Comparison of ENCODE assay signal across 18 cellular contexts in the genomic region with DNA sequence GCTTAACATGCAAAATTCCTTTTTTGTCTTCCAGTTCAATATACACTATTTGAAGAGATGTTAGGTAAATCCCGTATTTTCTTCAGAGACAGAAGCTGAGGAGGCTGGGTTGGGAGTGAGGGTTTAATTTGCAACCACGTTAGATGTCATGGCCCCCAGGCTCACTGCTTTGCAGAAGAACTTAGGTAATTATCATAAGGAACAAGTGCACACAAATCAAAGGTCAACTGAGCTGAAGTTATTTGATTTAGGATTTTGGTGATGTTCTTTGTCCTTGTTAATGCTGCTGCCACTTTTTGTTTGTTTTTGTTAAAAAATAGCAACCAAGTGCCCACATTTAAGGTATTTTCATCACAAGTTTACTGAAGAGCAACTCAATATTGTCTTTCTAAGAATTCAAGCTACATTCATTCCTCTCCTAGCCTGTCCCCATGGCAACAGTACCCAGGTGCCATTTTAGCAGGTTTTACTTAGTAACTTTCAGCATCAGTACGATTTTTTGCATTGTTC.
DNase-seq lines count a peak whose midpoint lies in the region; ATAC-seq, FAIRE-seq and TF ChIP-seq lines count a peak whose summit lies in the region.
"Had no signal": no experiment of that assay in that cellular context is flagged by ENCODE, and none has a peak within 500 bp of the region (broad histone marks: within the 10 kb centered on the region; RNA-seq: fewer than 3 reads in every experiment).

No MANE protein-coding gene starts in this region.

- peak overlapping the region; percentile 82 for H3K27ac ChIP-seq in PC-9
- H3K27ac ChIP-seq in pancreas: no peak overlapping the region

- no peak for FAIRE-seq in pancreas (lab: Jason Lieb, UNC)
- FAIRE-seq: A204.1, D721Med had no signal

- POLR2A ChIA-PET in Caco-2 (lab: Charles Lee): no interaction called here
- POLR2A ChIA-PET in PC-9 (lab: Charles Lee; ENCODE audit: unreplicated experiment): interaction anchor here (0.6 kb wide), 1 partner anchor 16 kb away, joined by 5 read pairs; no protein-coding TSS in a partner anchor

- H3K27ac Mint-ChIP-seq in Caco-2 (ENCODE audit: unreplicated experiment) (peak overlapping the region; percentile 61), type B pancreatic cell (peak overlapping the region; percentile 95)
- H3K27ac Mint-ChIP-seq: CD4-positive, CD25-positive, alpha-beta regulatory T cell; CD8-positive, alpha-beta memory T cell had no signal

- H3K4me1 Mint-ChIP-seq in Caco-2 (ENCODE audit: low read depth, unreplicated experiment) (peaks cover 19% of the 10 kb centered on the region), type B pancreatic cell (ENCODE audit: unreplicated experiment) (peaks cover 20% of the 10 kb centered on the region)
- H3K4me1 Mint-ChIP-seq: CD4-positive, CD25-positive, alpha-beta regulatory T cell; CD8-positive, alpha-beta memory T cell had no signal

- H3K4me2 ChIP-seq in PC-9: no peak overlapping the region; the same call in 1 of the 2 replicates

- H3K4me3 ChIP-seq in Caco-2 (ENCODE audit: low read depth, low read length): no peak overlapping the region
- no peak overlapping the region for H3K4me3 ChIP-seq in PC-9
- no peak overlapping the region for H3K4me3 ChIP-seq in pancreas
- H3K4me3 ChIP-seq: GM23248 had no signal

- DNase-seq in Caco-2: peak in 1 of 2 experiments; percentile 31
- no peak for DNase-seq in PC-9
- no peak for DNase-seq in left lobe of liver (ENCODE audit: low spot score)
- DNase-seq in type B pancreatic cell (ENCODE audit: extremely low spot score, unreplicated experiment): no peak
- no peak for DNase-seq in GM03348 (ENCODE audit: low spot score)
- no peak for DNase-seq in pancreas
- DNase-seq: ACHN; BE2C; C1 segment of cervical spinal cord; CD4-positive, CD25-positive, alpha-beta regulatory T cell; CD8-positive, alpha-beta memory T cell; COR-L47; DMS79; GDM1; GM23248; HCEC 1CT had no signal

- CTCF ChIA-PET in Caco-2 (lab: Charles Lee): no interaction called here
- CTCF ChIA-PET in PC-9 (lab: Charles Lee): no interaction called here

- no peaks in the 10 kb centered on the region for H3K27me3 Mint-ChIP-seq in Caco-2 (ENCODE audit: insufficient read depth, unreplicated experiment)
- no peaks in the 10 kb centered on the region for H3K27me3 Mint-ChIP-seq in type B pancreatic cell

- peaks cover 20% of the 10 kb centered on the region; the same call in 1 of the 2 replicates for H3F3A ChIP-seq in PC-9 (ENCODE audit: insufficient read depth, low read depth)

- no peaks in the 10 kb centered on the region for H3K36me3 ChIP-seq in Caco-2 (ENCODE audit: control insufficient read depth, insufficient read depth, low read length)
- H3K36me3 ChIP-seq in PC-9 (ENCODE audit: low read depth): no peaks in the 10 kb centered on the region
- H3K36me3 ChIP-seq in pancreas: no peaks in the 10 kb centered on the region
- H3K36me3 ChIP-seq: BE2C had no signal

- no TSS peak for BruUV-seq in Caco-2 (replicated peaks; lab: Mats Ljungman, UMichigan)
- no TSS peak for BruUV-seq in PC-9 (replicated peaks; lab: Mats Ljungman, UMichigan)

- no peaks in the 10 kb centered on the region for H3K27me3 ChIP-seq in Caco-2 (replicated peaks; ENCODE audit: control insufficient read depth, insufficient read depth, low read length)
- H3K27me3 ChIP-seq in PC-9 (ENCODE audit: insufficient read depth, low read depth): no peaks in the 10 kb centered on the region
- H3K27me3 ChIP-seq in pancreas: no peaks in the 10 kb centered on the region
- H3K27me3 ChIP-seq: BE2C had no signal

- peak; percentile 32 for ATAC-seq in left lobe of liver
- ATAC-seq in pancreas: no peak

- H3K4me3 Mint-ChIP-seq in Caco-2 (ENCODE audit: unreplicated experiment) (peak overlapping the region; percentile 22), type B pancreatic cell (no peak overlapping the region)
- H3K4me3 Mint-ChIP-seq: CD4-positive, CD25-positive, alpha-beta regulatory T cell; CD8-positive, alpha-beta memory T cell had no signal

- no peaks in the 10 kb centered on the region for H3K9me3 Mint-ChIP-seq in Caco-2 (ENCODE audit: unreplicated experiment)
- no peaks in the 10 kb centered on the region for H3K9me3 Mint-ChIP-seq in type B pancreatic cell
- H3K9me3 Mint-ChIP-seq: CD4-positive, CD25-positive, alpha-beta regulatory T cell; CD8-positive, alpha-beta memory T cell had no signal

- no peaks in the 10 kb centered on the region for H3K9me2 ChIP-seq in PC-9 (ENCODE audit: insufficient read depth)

- no peaks in the 10 kb centered on the region for H3K79me2 ChIP-seq in PC-9 (ENCODE audit: low read depth)

- no peaks in the 10 kb centered on the region for H3K9me3 ChIP-seq in Caco-2
- no peaks in the 10 kb centered on the region for H3K9me3 ChIP-seq in PC-9 (ENCODE audit: insufficient read depth, low read depth)
- H3K9me3 ChIP-seq in pancreas: no peaks in the 10 kb centered on the region
- H3K9me3 ChIP-seq: BE2C had no signal

- intact Hi-C loops in Caco-2 (cut with micrococcal nuclease; ENCODE audit: unreplicated experiment): loop anchor here (1.0 kb wide), 1 partner anchor 40 kb away; no protein-coding TSS in a partner anchor
- intact Hi-C loops in PC-9 (cut with micrococcal nuclease; ENCODE audit: unreplicated experiment): no loop called here
- intact Hi-C loops in pancreas (cut with DNase I): no loop called here

- H3K4me1 ChIP-seq in Caco-2 (peaks cover 28% of the 10 kb centered on the region), PC-9 (replicated peaks; ENCODE audit: insufficient read depth) (peaks cover 36% of the 10 kb centered on the region), pancreas (no peaks in the 10 kb centered on the region)
- H3K4me1 ChIP-seq: BE2C had no signal

- WGBS in pancreas, 2 donors: 69 to 75% methylated on average over 3 of the region's 3 CpGs

- H3K36me3 Mint-ChIP-seq in Caco-2 (ENCODE audit: insufficient read depth, unreplicated experiment): no peaks in the 10 kb centered on the region
- H3K36me3 Mint-ChIP-seq in type B pancreatic cell: no peaks in the 10 kb centered on the region
- H3K36me3 Mint-ChIP-seq: CD4-positive, CD25-positive, alpha-beta regulatory T cell; CD8-positive, alpha-beta memory T cell had no signal

- TF ChIP-seq CTCF in Caco-2 (IDR thresholded peaks at IDR 0.05; ENCODE audit: insufficient read depth in 1 of 2, low read depth in 1 of 2, low read length in 1 of 2, severe bottlenecking in 1 of 2, unreplicated experiment in 1 of 2) (no peak), PC-9 (conservative IDR thresholded peaks at IDR 0.05) (no peak), type B pancreatic cell (conservative IDR thresholded peaks at IDR 0.05) (no peak), pancreas (IDR thresholded peaks at IDR 0.05) (no peak)

- no peaks in the 10 kb centered on the region for H4K20me1 ChIP-seq in PC-9 (ENCODE audit: insufficient read depth)

- H2AFZ ChIP-seq in PC-9: no peak overlapping the region
